Comparison of ENCODE assay signal across 8 cellular contexts in the genomic region with DNA sequence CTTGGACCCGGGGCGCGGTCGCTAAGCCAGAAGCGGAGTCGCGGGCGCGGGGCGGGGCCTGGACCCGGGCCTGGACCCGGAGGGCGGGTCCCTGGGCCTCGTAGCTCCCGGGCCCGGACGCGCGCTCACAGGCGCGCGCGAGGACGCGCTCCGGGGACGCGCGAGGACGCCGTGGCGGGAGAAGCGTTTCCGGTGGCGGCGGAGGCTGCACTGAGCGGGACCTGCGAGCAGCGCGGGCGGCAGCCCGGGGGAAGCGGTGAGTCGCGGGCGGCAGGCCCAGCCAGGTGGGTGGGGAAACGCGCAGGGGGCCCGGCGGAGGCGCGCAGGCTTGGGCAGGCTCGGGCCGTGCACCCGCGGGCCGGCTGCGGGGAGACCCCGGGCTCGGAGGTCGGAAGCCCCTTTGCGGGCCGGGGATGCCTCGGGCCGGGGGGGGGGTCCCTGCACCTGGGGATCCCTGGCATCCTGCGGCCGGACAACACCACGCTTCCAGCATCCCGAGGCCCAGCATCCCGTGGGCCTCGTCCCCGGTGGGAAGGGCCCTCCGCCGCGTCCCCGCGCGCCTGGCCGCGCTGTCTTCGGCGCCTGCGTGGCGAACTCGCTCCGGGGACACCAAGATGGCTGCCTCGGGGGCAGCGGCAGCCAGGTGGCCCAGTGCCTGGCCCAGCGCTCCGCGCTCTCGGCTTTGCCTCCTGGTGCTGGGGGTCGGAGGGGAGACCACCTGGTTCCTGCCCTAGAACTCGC. TPM values are rescaled to one million over a fixed set of nuclear protein-coding genes. Genes with fewer than 3 reads are reported as not detected.
DNase-seq lines count a peak whose midpoint lies in the region; ATAC-seq and FAIRE-seq lines count a peak whose summit lies in the region.

A gene with protein sequence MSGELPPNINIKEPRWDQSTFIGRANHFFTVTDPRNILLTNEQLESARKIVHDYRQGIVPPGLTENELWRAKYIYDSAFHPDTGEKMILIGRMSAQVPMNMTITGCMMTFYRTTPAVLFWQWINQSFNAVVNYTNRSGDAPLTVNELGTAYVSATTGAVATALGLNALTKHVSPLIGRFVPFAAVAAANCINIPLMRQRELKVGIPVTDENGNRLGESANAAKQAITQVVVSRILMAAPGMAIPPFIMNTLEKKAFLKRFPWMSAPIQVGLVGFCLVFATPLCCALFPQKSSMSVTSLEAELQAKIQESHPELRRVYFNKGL (plus strand): TSS at position 177 of the 741 bp plus-strand sequence. CDS start 13,544 bp downstream, outside the sequence.

- FAIRE-seq in small intestine (lab: Jason Lieb, UNC): no peak

- peak within 1 kb of the TSS; percentile 74 to 77 for H3K27ac ChIP-seq in small intestine (ENCODE audit: low read depth in 1 of 2, low read length in 1 of 2)

- peaks cover 5 to 8% of the 10 kb centered on the region in 2 donors for H3K4me1 ChIP-seq in small intestine (ENCODE audit: control insufficient read depth in 2 of 2, insufficient read depth in 1 of 2, low read depth in 1 of 2, low read length in 1 of 2)

- peak within 1 kb of the TSS; percentile 90 to 95 for H3K4me3 ChIP-seq in small intestine (ENCODE audit: low read depth in 1 of 2, low read length in 2 of 2)

- WGBS in small intestine, 3 donors: 1% methylated on average over 49 to 94 of the region's 94 CpGs

- in situ Hi-C loops in T47D (cut with HindIII; ENCODE audit: low pct_unique_long_range_greater_than_20kb, low sequenced_read_pairs): no loop called here

- H3K27me3 ChIP-seq in small intestine (ENCODE audit: control insufficient read depth in 2 of 2, insufficient read depth in 2 of 2, low read length in 2 of 2): no peaks in the 10 kb centered on the region

- peak; percentile 86 for ATAC-seq in HG02763 (IDR thresholded peaks at IDR 0.05; ENCODE audit: unreplicated experiment)

- H3K9me3 ChIP-seq in small intestine (ENCODE audit: control insufficient read depth, low read depth): no peaks in the 10 kb centered on the region

- DNase-seq in NCI-H187 (lab: John Stamatoyannopoulos, UW): peak; percentile 36 to 57
- DNase-seq in NCI-H187 treated with DMSO at 0.1 percent for 48 hours (lab: John Stamatoyannopoulos, UW): no peak
- peak; percentile 33 for DNase-seq in NCI-H1694 treated with DMSO at 0.1 percent for 48 hours (lab: John Stamatoyannopoulos, UW)
- DNase-seq in UCSD-AML1 (lab: John Stamatoyannopoulos, UW; ENCODE audit: unreplicated experiment): peak; percentile 67
- peak; percentile 85 to 90 for DNase-seq in T47D (ENCODE audit: low read depth in 1 of 2, low spot score in 1 of 2)
- peak; percentile 99 for DNase-seq in iPS-NIHi11 (ENCODE audit: low spot score)
- DNase-seq in small intestine: peak; percentile 84

- H3K36me3 ChIP-seq in small intestine (ENCODE audit: control insufficient read depth in 2 of 2, insufficient read depth in 2 of 2, low read length in 2 of 2): no peaks in the 10 kb centered on the region

RNA-seq across cellular contexts. Expression of the gene that starts here (rescaled TPM):
- polyA plus RNA-seq in small intestine: 10 to 100 TPM; 14.9 to 26.6 (median 18.2) TPM
